ENCODE assay signal across 19 cellular contexts in genomic region chr17:78705071-78705470, GRCh38.
DNase-seq lines count a peak whose midpoint lies in the region; ATAC-seq and TF ChIP-seq lines count a peak whose summit lies in the region.
"Had no signal": no experiment of that assay in that cellular context is flagged by ENCODE, and none has a peak within 500 bp of the region (broad histone marks: within the 10 kb centered on the region; RNA-seq: fewer than 3 reads in every experiment).

No MANE protein-coding gene starts in this region.

- H3K27ac ChIP-seq in RWPE1, result peak overlapping the region; percentile 59
- H3K27ac ChIP-seq in foreskin keratinocyte, result peak overlapping the region; percentile 67
- no peak overlapping the region for H3K27ac ChIP-seq in left lung
- H3K27ac ChIP-seq: tibial nerve had no signal

- no peak overlapping the region for H3K4me3 Mint-ChIP-seq in activated CD4-positive, alpha-beta memory T cell treated with anti-CD3 and anti-CD28 coated beads for 36 hours
- no peak overlapping the region for H3K4me3 Mint-ChIP-seq in activated CD4-positive, alpha-beta memory T cell treated with anti-CD3 and anti-CD28 coated beads, Interleukin-2, amount 10 ng/mL, durations not matched to agents 7 days and 5 days
- H3K4me3 Mint-ChIP-seq: CD8-positive, alpha-beta T cell; central memory CD8-positive, alpha-beta T cell; effector memory CD8-positive, alpha-beta T cell; T-cell had no signal

- no peak for DNase-seq in activated CD4-positive, alpha-beta memory T cell treated with anti-CD3 and anti-CD28 coated beads for 36 hours
- DNase-seq in activated CD4-positive, alpha-beta memory T cell treated with anti-CD3 and anti-CD28 coated beads, Interleukin-2, amount 10 ng/mL, durations not matched to agents 7 days and 5 days, result no peak
- DNase-seq in RWPE1 (ENCODE audit: low spot score) (no peak), foreskin keratinocyte (no peak), pons (ENCODE audit: low spot score) (peak; percentile 50), left lung (no peak), SHP77 (lab: John Stamatoyannopoulos, UW) (no peak)
- DNase-seq: CD8-positive, alpha-beta T cell; effector memory CD8-positive, alpha-beta T cell; mesendoderm; NCI-H187 treated with DMSO at 0.1 percent for 48 hours; NCI-H524; stimulated activated CD4-positive, alpha-beta T cell treated with anti-CD3 and anti-CD28 coated beads, Interleukin-2, amount 100 ng/mL, for 24 hours; T-cell had no signal

- peaks cover 39% of the 10 kb centered on the region for H3K4me1 Mint-ChIP-seq in activated CD4-positive, alpha-beta memory T cell treated with anti-CD3 and anti-CD28 coated beads for 36 hours (ENCODE audit: low read depth)
- peaks cover 38% of the 10 kb centered on the region for H3K4me1 Mint-ChIP-seq in activated CD4-positive, alpha-beta memory T cell treated with anti-CD3 and anti-CD28 coated beads, Interleukin-2, amount 10 ng/mL, durations not matched to agents 7 days and 5 days

- H3K27me3 Mint-ChIP-seq in activated CD4-positive, alpha-beta memory T cell treated with anti-CD3 and anti-CD28 coated beads for 36 hours, result no peaks in the 10 kb centered on the region
- no peaks in the 10 kb centered on the region for H3K27me3 Mint-ChIP-seq in activated CD4-positive, alpha-beta memory T cell treated with anti-CD3 and anti-CD28 coated beads, Interleukin-2, amount 10 ng/mL, durations not matched to agents 7 days and 5 days
- H3K27me3 Mint-ChIP-seq: central memory CD8-positive, alpha-beta T cell; effector memory CD8-positive, alpha-beta T cell; T-cell had no signal

- no peaks in the 10 kb centered on the region for H3K9me3 Mint-ChIP-seq in activated CD4-positive, alpha-beta memory T cell treated with anti-CD3 and anti-CD28 coated beads for 36 hours
- no peaks in the 10 kb centered on the region for H3K9me3 Mint-ChIP-seq in activated CD4-positive, alpha-beta memory T cell treated with anti-CD3 and anti-CD28 coated beads, Interleukin-2, amount 10 ng/mL, durations not matched to agents 7 days and 5 days
- H3K9me3 Mint-ChIP-seq: CD8-positive, alpha-beta T cell; central memory CD8-positive, alpha-beta T cell; effector memory CD8-positive, alpha-beta T cell; T-cell had no signal

- intact Hi-C loops in activated CD4-positive, alpha-beta memory T cell treated with anti-CD3 and anti-CD28 coated beads for 36 hours (cut with micrococcal nuclease), result loop anchor here (10.0 kb wide), 1 partner anchor 260 kb away; no protein-coding TSS in a partner anchor
- intact Hi-C loops in left lung (cut with DNase I), result loop anchor here in 1 of 2 donors (10.0 kb wide), 1 partner anchor 210 kb away; no protein-coding TSS in a partner anchor

- H3K36me3 ChIP-seq in left lung, result peaks cover 0 to 90% of the 10 kb centered on the region in 2 donors

- ATAC-seq in foreskin keratinocyte, result no peak
- ATAC-seq in left lung, result no peak
- no peak for ATAC-seq in GM21737 (IDR thresholded peaks at IDR 0.05; ENCODE audit: unreplicated experiment)
- ATAC-seq: CD8-positive, alpha-beta T cell; effector memory CD8-positive, alpha-beta T cell; Panc1; sciatic nerve; T-cell had no signal

- POLR2A ChIA-PET in activated CD4-positive, alpha-beta memory T cell treated with anti-CD3 and anti-CD28 coated beads for 36 hours (lab: Charles Lee), result interaction anchor here (0.8 kb wide), 1 partner anchor 22 kb away, joined by 3 read pairs; no protein-coding TSS in a partner anchor
- POLR2A ChIA-PET in activated CD4-positive, alpha-beta memory T cell treated with anti-CD3 and anti-CD28 coated beads, Interleukin-2, amount 10 ng/mL, durations not matched to agents 7 days and 5 days (lab: Charles Lee), result no interaction called here
- POLR2A ChIA-PET in RWPE1 (lab: Yijun Ruan, JAX; ENCODE audit: low non-redundant PET), result no interaction called here

- no peak overlapping the region for H3K4me3 ChIP-seq in left lung
- H3K4me3 ChIP-seq: tibial nerve had no signal

- TF ChIP-seq CTCF in RWPE1 (conservative IDR thresholded peaks at IDR 0.05; ENCODE audit: low read depth) (no peak), foreskin keratinocyte (conservative IDR thresholded peaks at IDR 0.05) (no peak), left lung (IDR thresholded peaks at IDR 0.05) (no peak)

- CTCF ChIA-PET in activated CD4-positive, alpha-beta memory T cell treated with anti-CD3 and anti-CD28 coated beads for 36 hours (lab: Charles Lee), result interaction anchor here (0.6 kb wide), 1 partner anchor 294 kb away, joined by 3 read pairs; no protein-coding TSS in a partner anchor
- CTCF ChIA-PET in activated CD4-positive, alpha-beta memory T cell treated with anti-CD3 and anti-CD28 coated beads, Interleukin-2, amount 10 ng/mL, durations not matched to agents 7 days and 5 days (lab: Charles Lee), result no interaction called here
- CTCF ChIA-PET in RWPE1 (lab: Yijun Ruan, JAX), result no interaction called here

- H3K4me1 ChIP-seq in foreskin keratinocyte (peaks cover 28% of the 10 kb centered on the region), left lung (peaks cover 10 to 23% of the 10 kb centered on the region in 2 donors)

- no peaks in the 10 kb centered on the region for H3K9me3 ChIP-seq in left lung
- H3K9me3 ChIP-seq: tibial nerve had no signal

- H3K36me3 Mint-ChIP-seq in activated CD4-positive, alpha-beta memory T cell treated with anti-CD3 and anti-CD28 coated beads for 36 hours, result peaks cover 45% of the 10 kb centered on the region
- H3K36me3 Mint-ChIP-seq in activated CD4-positive, alpha-beta memory T cell treated with anti-CD3 and anti-CD28 coated beads, Interleukin-2, amount 10 ng/mL, durations not matched to agents 7 days and 5 days (ENCODE audit: low read depth), result peaks cover 79% of the 10 kb centered on the region

- peak overlapping the region; percentile 21 for H3K27ac Mint-ChIP-seq in activated CD4-positive, alpha-beta memory T cell treated with anti-CD3 and anti-CD28 coated beads for 36 hours
- no peak overlapping the region for H3K27ac Mint-ChIP-seq in activated CD4-positive, alpha-beta memory T cell treated with anti-CD3 and anti-CD28 coated beads, Interleukin-2, amount 10 ng/mL, durations not matched to agents 7 days and 5 days
- H3K27ac Mint-ChIP-seq: CD8-positive, alpha-beta T cell had no signal

- H3K27me3 ChIP-seq in foreskin keratinocyte (no peaks in the 10 kb centered on the region), left lung (no peaks in the 10 kb centered on the region)
- H3K27me3 ChIP-seq: tibial nerve had no signal

Comparison
In these comparisons a context has a peak if more than half of its experiments do, and no peak if none do; other contexts are left out.
1. H3K27ac ChIP-seq: peak in RWPE1 (single experiment) and foreskin keratinocyte (single experiment); none in left lung (0 of 2).